Comparison of ENCODE assay signal across 29 cellular contexts in genomic region chr14:105226198-105226597, GRCh38.
"Had no signal": no experiment of that assay in that cellular context is flagged by ENCODE, and none has a peak within 500 bp of the region (broad histone marks: within the 10 kb centered on the region; RNA-seq: fewer than 3 reads in every experiment).

No MANE protein-coding gene starts in this region.

- FAIRE-seq: colon, endometrium, endothelial cell of umbilical vein, frontal cortex had no signal

- H3K27ac Mint-ChIP-seq: dendritic cell treated with granulocyte-macrophage colony-stimulating factor and Interleukin-4, amounts not matched to agents 40 ng/mL and 50 ng/mL, for 4 days; effector memory CD8-positive, alpha-beta T cell; endodermal cell had no signal

- ATAC-seq: effector memory CD8-positive, alpha-beta T cell; esophagus mucosa; foreskin keratinocyte; gastrocnemius medialis; gastroesophageal sphincter; heart left ventricle; heart right ventricle had no signal

- H3K27ac ChIP-seq: colonic mucosa, coronary artery, dorsolateral prefrontal cortex, epithelial cell of prostate, esophagus muscularis mucosa, esophagus squamous epithelium, foreskin keratinocyte, gastrocnemius medialis, gastroesophageal sphincter, heart left ventricle, heart right ventricle had no signal

- DNase-seq: colonic mucosa; cortex of kidney; dermis blood vessel endothelial cell; dorsolateral prefrontal cortex; effector CD4-positive, alpha-beta T cell; effector CD8-positive, alpha-beta T cell; effector memory CD4-positive, alpha-beta T cell; effector memory CD8-positive, alpha-beta T cell; endodermal cell; erythroblast; esophagus squamous epithelium; foreskin fibroblast; foreskin keratinocyte; foreskin melanocyte; gastrocnemius medialis; glutamatergic neuron; head of caudate nucleus; heart left ventricle; heart right ventricle had no signal

- H3K4me1 ChIP-seq: colonic mucosa, foreskin keratinocyte had no signal

- H3K4me3 ChIP-seq: colonic mucosa, coronary artery, dorsolateral prefrontal cortex, esophagus muscularis mucosa, esophagus squamous epithelium, gastrocnemius medialis, gastroesophageal sphincter, heart left ventricle, heart right ventricle had no signal

- H3K9me3 Mint-ChIP-seq: dendritic cell treated with granulocyte-macrophage colony-stimulating factor and Interleukin-4, amounts not matched to agents 40 ng/mL and 50 ng/mL, for 4 days; effector memory CD8-positive, alpha-beta T cell; endodermal cell had no signal

- H3K36me3 ChIP-seq: colonic mucosa had no signal

- H3K9me3 ChIP-seq: colonic mucosa, esophagus muscularis mucosa, esophagus squamous epithelium, gastrocnemius medialis, gastroesophageal sphincter, heart left ventricle, heart right ventricle had no signal

- H3K4me3 Mint-ChIP-seq: dendritic cell treated with granulocyte-macrophage colony-stimulating factor and Interleukin-4, amounts not matched to agents 40 ng/mL and 50 ng/mL, for 4 days; effector memory CD8-positive, alpha-beta T cell; endodermal cell had no signal

- H3K27me3 ChIP-seq: colonic mucosa, dorsolateral prefrontal cortex, esophagus muscularis mucosa, esophagus squamous epithelium, foreskin keratinocyte, gastrocnemius medialis, gastroesophageal sphincter, heart left ventricle, heart right ventricle had no signal
